9 cellular contexts compared by ENCODE assay signal in genomic region chr7:130272456-130273080, GRCh38. TPM values are rescaled to one million over a fixed set of nuclear protein-coding genes. Genes with fewer than 3 reads are reported as not detected.
DNase-seq lines count a peak whose midpoint lies in the region; ATAC-seq, FAIRE-seq and TF ChIP-seq lines count a peak whose summit lies in the region.
"Had no signal": no experiment of that assay in that cellular context is flagged by ENCODE, and none has a peak within 500 bp of the region (broad histone marks: within the 10 kb centered on the region; RNA-seq: fewer than 3 reads in every experiment).

No MANE protein-coding gene starts in this region.

- H2AFZ ChIP-seq in osteoblast (ENCODE audit: low read length): peak overlapping the region; percentile 88

- H3K27ac ChIP-seq in ectodermal cell (ENCODE audit: insufficient read depth, low read depth, low read length, poor library complexity, severe bottlenecking) (peak overlapping the region; percentile 97), osteoblast (ENCODE audit: low read depth, low read length) (peak overlapping the region; percentile 25), colonic mucosa (no peak overlapping the region)

- 46 to 47% methylated on average over 23 of the region's 23 CpGs for WGBS in ectodermal cell, 2 experiments

- TF ChIP-seq POLR2A in GM12891 (IDR thresholded peaks at IDR 0.05; ENCODE audit: low read depth, low read length): no peak

- H3K4me1 ChIP-seq in ectodermal cell (ENCODE audit: control insufficient read depth, insufficient read depth, low read length) (peaks cover 38% of the 10 kb centered on the region), osteoblast (ENCODE audit: insufficient read depth, low read length) (peaks cover 30% of the 10 kb centered on the region), colonic mucosa (no peaks in the 10 kb centered on the region)

- H3K36me3 ChIP-seq in ectodermal cell (ENCODE audit: control insufficient read depth, insufficient read depth, low read length) (no peaks in the 10 kb centered on the region), osteoblast (ENCODE audit: insufficient read depth, low read length) (no peaks in the 10 kb centered on the region), colonic mucosa (no peaks in the 10 kb centered on the region)

- TF ChIP-seq CTCF in osteoblast (IDR thresholded peaks at IDR 0.05; ENCODE audit: extremely low read depth, low read depth, low read length) (no peak), colonic mucosa (IDR thresholded peaks at IDR 0.05) (no peak), D721Med (IDR thresholded peaks at IDR 0.05; ENCODE audit: insufficient read depth, missing control alignments) (no peak)

- H3K9me3 ChIP-seq in ectodermal cell (ENCODE audit: control insufficient read depth, low read length) (no peaks in the 10 kb centered on the region), osteoblast (ENCODE audit: low read depth, low read length) (no peaks in the 10 kb centered on the region), colonic mucosa (no peaks in the 10 kb centered on the region)

- peak overlapping the region; percentile 81 for H3K4me2 ChIP-seq in osteoblast (ENCODE audit: insufficient read depth, low read length)

- no peak for ATAC-seq in GM21717 (IDR thresholded peaks at IDR 0.05; ENCODE audit: unreplicated experiment)

- no peak overlapping the region for H3K9ac ChIP-seq in colonic mucosa (ENCODE audit: low read depth in 2 of 2, low read length in 2 of 2)

- H3K27me3 ChIP-seq in ectodermal cell (ENCODE audit: control insufficient read depth, insufficient read depth, low read length, poor library complexity, severe bottlenecking) (no peaks in the 10 kb centered on the region), osteoblast (ENCODE audit: insufficient read depth, low read length) (peaks cover 3% of the 10 kb centered on the region), colonic mucosa (no peaks in the 10 kb centered on the region)

- H3K4me3 ChIP-seq in ectodermal cell (ENCODE audit: insufficient read depth, low read depth, low read length): no peak overlapping the region
- peak overlapping the region; percentile 63 for H3K4me3 ChIP-seq in osteoblast (ENCODE audit: insufficient read depth, low read length)
- no peak overlapping the region for H3K4me3 ChIP-seq in colonic mucosa

- H3K79me2 ChIP-seq in osteoblast (ENCODE audit: insufficient read depth, low read length): no peaks in the 10 kb centered on the region

- no peaks in the 10 kb centered on the region for H4K20me1 ChIP-seq in osteoblast (ENCODE audit: insufficient read depth, low read length)

- intact Hi-C loops in colonic mucosa (cut with DNase I): no loop called here

- DNase-seq in DMS79 treated with DMSO at 0.1 percent for 48 hours (lab: John Stamatoyannopoulos, UW): peak; percentile 86
- DNase-seq in NCI-H2171 (lab: John Stamatoyannopoulos, UW): peak; percentile 83
- DNase-seq in osteoblast (ENCODE audit: insufficient read length, low spot score, missing footprints): no peak
- no peak for DNase-seq in colonic mucosa
- DNase-seq in D721Med (ENCODE audit: insufficient read length, low spot score): no peak
- DNase-seq in GM12891 (ENCODE audit: insufficient read length, low spot score): no peak

- FAIRE-seq in D721Med (lab: Jason Lieb, UNC): no peak
- no peak for FAIRE-seq in GM12891 (lab: Jason Lieb, UNC)

TF ChIP-seq in GM12891, 5 proteins besides CTCF, POLR2A, EP300 and RAD21:
- TF ChIP-seq TAF1 (IDR thresholded peaks at IDR 0.05; ENCODE audit: low read depth, low read length): no peak
- no peak for TF ChIP-seq POLR2AphosphoS5 (IDR thresholded peaks at IDR 0.05; ENCODE audit: low read depth, low read length)
- no peak for TF ChIP-seq SPI1 (IDR thresholded peaks at IDR 0.05; ENCODE audit: low read depth, low read length)
- no peak for TF ChIP-seq PAX5 (IDR thresholded peaks at IDR 0.05; ENCODE audit: insufficient read depth, low read length, severe bottlenecking)
- no peak for TF ChIP-seq POU2F2 (IDR thresholded peaks at IDR 0.05; ENCODE audit: low read depth, low read length)

RNA-seq across cellular contexts. Expression of gene CPA2, which starts 5.9 kb away (rescaled TPM):
- not detected for polyA plus RNA-seq in ectodermal cell (2013, experiment 1 of 4)
- 0.46 TPM for polyA plus RNA-seq in ectodermal cell (2013, experiment 2 of 4)
- polyA plus RNA-seq in ectodermal cell (2013, experiment 3 of 4): 0.32 TPM
- polyA plus RNA-seq in ectodermal cell (2013, experiment 4 of 4): 0.41 TPM
- total RNA-seq in osteoblast (not detected in 2 replicates), colonic mucosa (1 to 10 TPM in 1 of 2 donors, under 1 TPM in 1; 0.48 to 5.2 TPM)
- 2.7 TPM for polyA plus RNA-seq in GM12891 (2012; ENCODE audit: low read depth, missing spikeins)
- total RNA-seq: activated CD8-positive, alpha-beta memory T cell treated with anti-CD3 and anti-CD28 coated beads for 36 hours had no signal

RNA-seq across cellular contexts. Expression of gene CPA4, which starts 20.4 kb away (rescaled TPM):
- 0.46 TPM for polyA plus RNA-seq in ectodermal cell (2013, experiment 1 of 4)
- 0.28 TPM for polyA plus RNA-seq in ectodermal cell (2013, experiment 2 of 4)
- 0.37 TPM for polyA plus RNA-seq in ectodermal cell (2013, experiment 3 of 4)
- polyA plus RNA-seq in ectodermal cell (2013, experiment 4 of 4): 1.4 TPM
- total RNA-seq in osteoblast (18.6 and 28.2 TPM in 2 replicates), colonic mucosa (not detected)
- polyA plus RNA-seq in GM12891 (2012; ENCODE audit: low read depth, missing spikeins): 4.7 TPM
- total RNA-seq: activated CD8-positive, alpha-beta memory T cell treated with anti-CD3 and anti-CD28 coated beads for 36 hours had no signal

Comparison
In these comparisons a context has a peak if more than half of its experiments do, and no peak if none do; other contexts are left out.
1. DNase-seq: peak in DMS79 treated with DMSO at 0.1 percent for 48 hours (single experiment) and NCI-H2171 (single experiment); none in osteoblast (single experiment), colonic mucosa (single experiment), D721Med (single experiment) and GM12891 (single experiment).
2. RNA of gene CPA4, which starts 20.4 kb away (total RNA-seq): 18.6 to 28.2 TPM in osteoblast; not detected in colonic mucosa; every median in the first group is over 10 times any median in the second.